ENCODE assay signal across 1 cellular context in the genomic region with DNA sequence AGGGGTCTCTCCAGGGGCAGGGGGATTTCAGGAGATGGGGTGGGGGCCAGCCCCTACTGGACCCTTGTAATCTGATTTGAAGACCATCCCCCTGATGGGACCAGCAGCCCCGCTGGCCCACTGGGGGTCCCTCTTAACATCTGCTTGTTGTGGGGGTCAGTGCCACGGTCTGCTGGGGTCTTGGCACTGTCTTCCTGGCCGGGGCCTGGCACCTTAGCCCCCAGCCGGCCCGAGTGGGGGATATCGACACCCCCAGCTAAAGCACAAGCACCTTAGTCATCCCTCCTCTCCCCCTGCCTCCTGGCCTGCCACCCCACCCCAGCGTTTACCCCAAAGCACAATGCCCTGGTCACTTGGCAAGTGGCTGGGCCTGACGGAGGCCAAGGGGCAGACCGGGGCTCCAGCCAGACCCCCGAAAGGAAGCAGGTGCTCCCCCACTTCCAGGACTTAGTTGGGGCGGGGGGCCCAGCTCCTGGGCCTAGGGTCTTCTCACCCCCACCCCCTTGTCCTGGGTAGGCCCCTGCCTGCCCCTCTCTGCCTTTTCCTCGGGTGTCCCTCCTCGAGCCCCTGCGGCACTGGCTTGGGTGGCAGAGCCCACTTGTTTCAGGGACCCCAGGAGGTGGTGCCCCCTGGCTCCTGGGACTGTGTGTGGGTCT.
TF ChIP-seq lines count a peak whose summit lies in the region.

No MANE protein-coding gene starts in this region.

TF ChIP-seq in HepG2, 621 proteins besides CTCF, POLR2A, EP300 and RAD21:
- TF ChIP-seq ETV6 (CRISPR knock-in tag; conservative IDR thresholded peaks at IDR 0.05) (no peak), ZNF251 (CRISPR knock-in tag; IDR thresholded peaks at IDR 0.05) (no peak), SP5 (CRISPR knock-in tag; IDR thresholded peaks at IDR 0.05; ENCODE audit: borderline replicate concordance, low read depth) (no peak), GABPB1 (CRISPR knock-in tag; IDR thresholded peaks at IDR 0.05) (peak; percentile 13; the same call in 1 of the 2 replicates), CCDC6 (CRISPR knock-in tag; IDR thresholded peaks at IDR 0.05) (no peak), AKAP8 (CRISPR knock-in tag; IDR thresholded peaks at IDR 0.05) (0 out of 2 replicates have a peak, but pooled peaks have one; percentile 54), AGO2 (optimal IDR thresholded peaks at IDR 0.05; ENCODE audit: low read depth, low read length) (peak; percentile 32), ZNF780A (CRISPR knock-in tag; IDR thresholded peaks at IDR 0.05) (no peak), KDM2A (CRISPR knock-in tag; IDR thresholded peaks at IDR 0.05; ENCODE audit: borderline replicate concordance, low read depth) (0 out of 2 replicates have a peak, but pooled peaks have one; percentile 22), RBFOX2 (IDR thresholded peaks at IDR 0.05; ENCODE audit: low read depth, low read length) (0 out of 2 replicates have a peak, but pooled peaks have one; percentile 27), SATB2 (CRISPR knock-in tag; IDR thresholded peaks at IDR 0.05) (no peak), ZNF891 (CRISPR knock-in tag; IDR thresholded peaks at IDR 0.05) (0 out of 2 replicates have a peak, but pooled peaks have one; percentile 22)
- TF ChIP-seq, protein P1, sequence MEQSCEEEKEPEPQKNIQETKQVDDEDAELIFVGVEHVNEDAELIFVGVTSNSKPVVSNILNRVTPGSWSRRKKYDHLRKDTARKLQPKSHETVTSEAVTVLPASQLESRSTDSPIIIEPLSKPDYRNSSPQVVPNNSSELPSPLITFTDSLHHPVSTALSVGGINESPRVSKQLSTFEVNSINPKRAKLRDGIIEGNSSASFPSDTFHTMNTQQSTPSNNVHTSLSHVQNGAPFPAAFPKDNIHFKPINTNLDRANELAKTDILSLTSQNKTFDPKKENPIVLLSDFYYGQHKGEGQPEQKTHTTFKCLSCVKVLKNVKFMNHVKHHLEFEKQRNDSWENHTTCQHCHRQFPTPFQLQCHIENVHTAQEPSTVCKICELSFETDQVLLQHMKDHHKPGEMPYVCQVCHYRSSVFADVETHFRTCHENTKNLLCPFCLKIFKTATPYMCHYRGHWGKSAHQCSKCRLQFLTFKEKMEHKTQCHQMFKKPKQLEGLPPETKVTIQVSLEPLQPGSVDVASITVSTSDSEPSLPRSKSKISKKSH (CRISPR knock-in tag; IDR thresholded peaks at IDR 0.05; ENCODE audit: borderline replicate concordance), result peak; percentile 58; the same call in 1 of the 2 replicates
- TF ChIP-seq, protein P2, sequence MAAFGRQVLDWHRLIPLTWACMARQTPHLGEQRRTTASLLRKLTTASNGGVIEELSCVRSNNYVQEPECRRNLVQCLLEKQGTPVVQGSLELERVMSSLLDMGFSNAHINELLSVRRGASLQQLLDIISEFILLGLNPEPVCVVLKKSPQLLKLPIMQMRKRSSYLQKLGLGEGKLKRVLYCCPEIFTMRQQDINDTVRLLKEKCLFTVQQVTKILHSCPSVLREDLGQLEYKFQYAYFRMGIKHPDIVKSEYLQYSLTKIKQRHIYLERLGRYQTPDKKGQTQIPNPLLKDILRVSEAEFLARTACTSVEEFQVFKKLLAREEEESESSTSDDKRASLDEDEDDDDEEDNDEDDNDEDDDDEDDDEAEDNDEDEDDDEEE (CRISPR knock-in tag; IDR thresholded peaks at IDR 0.05), result no peak
- TF ChIP-seq, protein P3, sequence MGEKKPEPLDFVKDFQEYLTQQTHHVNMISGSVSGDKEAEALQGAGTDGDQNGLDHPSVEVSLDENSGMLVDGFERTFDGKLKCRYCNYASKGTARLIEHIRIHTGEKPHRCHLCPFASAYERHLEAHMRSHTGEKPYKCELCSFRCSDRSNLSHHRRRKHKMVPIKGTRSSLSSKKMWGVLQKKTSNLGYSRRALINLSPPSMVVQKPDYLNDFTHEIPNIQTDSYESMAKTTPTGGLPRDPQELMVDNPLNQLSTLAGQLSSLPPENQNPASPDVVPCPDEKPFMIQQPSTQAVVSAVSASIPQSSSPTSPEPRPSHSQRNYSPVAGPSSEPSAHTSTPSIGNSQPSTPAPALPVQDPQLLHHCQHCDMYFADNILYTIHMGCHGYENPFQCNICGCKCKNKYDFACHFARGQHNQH (CRISPR knock-in tag; IDR thresholded peaks at IDR 0.05), result no peak
- TF ChIP-seq, protein P4, sequence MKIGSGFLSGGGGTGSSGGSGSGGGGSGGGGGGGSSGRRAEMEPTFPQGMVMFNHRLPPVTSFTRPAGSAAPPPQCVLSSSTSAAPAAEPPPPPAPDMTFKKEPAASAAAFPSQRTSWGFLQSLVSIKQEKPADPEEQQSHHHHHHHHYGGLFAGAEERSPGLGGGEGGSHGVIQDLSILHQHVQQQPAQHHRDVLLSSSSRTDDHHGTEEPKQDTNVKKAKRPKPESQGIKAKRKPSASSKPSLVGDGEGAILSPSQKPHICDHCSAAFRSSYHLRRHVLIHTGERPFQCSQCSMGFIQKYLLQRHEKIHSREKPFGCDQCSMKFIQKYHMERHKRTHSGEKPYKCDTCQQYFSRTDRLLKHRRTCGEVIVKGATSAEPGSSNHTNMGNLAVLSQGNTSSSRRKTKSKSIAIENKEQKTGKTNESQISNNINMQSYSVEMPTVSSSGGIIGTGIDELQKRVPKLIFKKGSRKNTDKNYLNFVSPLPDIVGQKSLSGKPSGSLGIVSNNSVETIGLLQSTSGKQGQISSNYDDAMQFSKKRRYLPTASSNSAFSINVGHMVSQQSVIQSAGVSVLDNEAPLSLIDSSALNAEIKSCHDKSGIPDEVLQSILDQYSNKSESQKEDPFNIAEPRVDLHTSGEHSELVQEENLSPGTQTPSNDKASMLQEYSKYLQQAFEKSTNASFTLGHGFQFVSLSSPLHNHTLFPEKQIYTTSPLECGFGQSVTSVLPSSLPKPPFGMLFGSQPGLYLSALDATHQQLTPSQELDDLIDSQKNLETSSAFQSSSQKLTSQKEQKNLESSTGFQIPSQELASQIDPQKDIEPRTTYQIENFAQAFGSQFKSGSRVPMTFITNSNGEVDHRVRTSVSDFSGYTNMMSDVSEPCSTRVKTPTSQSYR (CRISPR knock-in tag; IDR thresholded peaks at IDR 0.05; ENCODE audit: borderline replicate concordance), result no peak
- TF ChIP-seq, protein P5, sequence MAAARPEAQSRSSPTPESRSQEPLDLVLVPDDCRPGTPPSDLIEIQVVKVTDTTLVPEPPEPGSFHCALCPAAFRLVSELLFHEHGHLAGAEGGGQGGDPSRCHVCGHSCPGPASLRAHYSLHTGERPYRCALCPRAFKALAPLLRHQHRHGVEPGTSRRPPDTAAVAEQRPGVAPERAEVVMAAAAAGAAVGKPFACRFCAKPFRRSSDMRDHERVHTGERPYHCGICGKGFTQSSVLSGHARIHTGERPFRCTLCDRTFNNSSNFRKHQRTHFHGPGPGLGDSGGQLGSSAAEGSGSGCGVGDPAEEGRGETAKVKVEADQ (CRISPR knock-in tag; IDR thresholded peaks at IDR 0.05; ENCODE audit: borderline replicate concordance), result no peak
